Comparison of ENCODE assay signal across 8 cellular contexts in genomic region chr12:27969011-27969900, GRCh38. TPM values are rescaled to one million over a fixed set of nuclear protein-coding genes. Genes with fewer than 3 reads are reported as not detected.
DNase-seq lines count a peak whose midpoint lies in the region; ATAC-seq and TF ChIP-seq lines count a peak whose summit lies in the region.

No MANE protein-coding gene starts in this region.

- no peak for TF ChIP-seq POLR2A in esophagus muscularis mucosa (IDR thresholded peaks at IDR 0.05; ENCODE audit: low read depth)

- H3K4me1 ChIP-seq in esophagus muscularis mucosa: peaks cover 26 to 38% (median 30%) of the 10 kb centered on the region in 4 donors

- no peaks in the 10 kb centered on the region for H3K9me3 Mint-ChIP-seq in T-cell
- peaks cover 3% of the 10 kb centered on the region for H3K9me3 Mint-ChIP-seq in natural killer cell treated with Interleukin-12 subunit alpha and Interleukin-12 subunit beta and Interleukin-15 and Interleukin-18, amount 100 ng/mL, for 72 hours

- intact Hi-C loops in esophagus muscularis mucosa (cut with DNase I): no loop called here

- ATAC-seq in T-cell (replicated peaks in 1 of 4): peak in 1 of 4 experiments; percentile 15
- ATAC-seq in natural killer cell treated with Interleukin-12 subunit alpha and Interleukin-12 subunit beta and Interleukin-15 and Interleukin-18, amount 100 ng/mL, for 72 hours: peak in 1 of 2 donors; percentile 37
- no peak for ATAC-seq in GM19455 (IDR thresholded peaks at IDR 0.05; ENCODE audit: unreplicated experiment)

- H3K27me3 Mint-ChIP-seq in T-cell: peaks cover 70 to 74% of the 10 kb centered on the region in 2 donors
- peaks cover 54 to 79% of the 10 kb centered on the region in 2 donors for H3K27me3 Mint-ChIP-seq in natural killer cell treated with Interleukin-12 subunit alpha and Interleukin-12 subunit beta and Interleukin-15 and Interleukin-18, amount 100 ng/mL, for 72 hours

- no peak for TF ChIP-seq EP300 in esophagus muscularis mucosa (IDR thresholded peaks at IDR 0.05)

- peaks cover 0 to 74% (median 8%) of the 10 kb centered on the region in 4 donors for H3K27me3 ChIP-seq in esophagus muscularis mucosa

- peak overlapping the region; percentile 72 to 82 (median 75) for H3K4me3 Mint-ChIP-seq in T-cell
- peak overlapping the region; percentile 59 for H3K4me3 Mint-ChIP-seq in natural killer cell treated with Interleukin-12 subunit alpha and Interleukin-12 subunit beta and Interleukin-15 and Interleukin-18, amount 100 ng/mL, for 72 hours

- in situ Hi-C loops in GM13976 (cut with MboI; ENCODE audit: low sequenced_read_pairs, unreplicated experiment): no loop called here

- peaks cover 14 to 26% (median 25%) of the 10 kb centered on the region in 3 donors for H3K4me1 Mint-ChIP-seq in T-cell
- peaks cover 7% of the 10 kb centered on the region in 2 donors for H3K4me1 Mint-ChIP-seq in natural killer cell treated with Interleukin-12 subunit alpha and Interleukin-12 subunit beta and Interleukin-15 and Interleukin-18, amount 100 ng/mL, for 72 hours (ENCODE audit: low read depth in 2 of 2)

- H3K27ac ChIP-seq in 22Rv1 (peak overlapping the region; percentile 45), esophagus muscularis mucosa (replicated peaks in 1 of 4) (peak overlapping the region; percentile 68 to 82 (median 76))

- peak; percentile 29 for DNase-seq in GM13976 (ENCODE audit: low spot score)
- DNase-seq in T-cell: no peak
- DNase-seq in esophagus muscularis mucosa (ENCODE audit: extremely low spot score): no peak
- no peak for DNase-seq in natural killer cell treated with Interleukin-12 subunit alpha and Interleukin-12 subunit beta and Interleukin-15 and Interleukin-18, amount 100 ng/mL, for 72 hours (ENCODE audit: low spot score)
- no peak for DNase-seq in NCI-H1048 (lab: John Stamatoyannopoulos, UW)
- no peak for DNase-seq in CD1c-positive myeloid dendritic cell (ENCODE audit: extremely low spot score)

- CTCF ChIA-PET in T-cell (lab: Charles Lee): interaction anchor here in 1 of 2 donors (0.6 kb wide), 1 partner anchor 322 kb away, joined by 3 read pairs; no protein-coding TSS in a partner anchor

- peak overlapping the region; percentile 59 to 72 (median 61) for H3K4me3 ChIP-seq in esophagus muscularis mucosa

- H3K36me3 ChIP-seq in esophagus muscularis mucosa: no peaks in the 10 kb centered on the region

- no peaks in the 10 kb centered on the region for H3K36me3 Mint-ChIP-seq in T-cell
- no peaks in the 10 kb centered on the region for H3K36me3 Mint-ChIP-seq in natural killer cell treated with Interleukin-12 subunit alpha and Interleukin-12 subunit beta and Interleukin-15 and Interleukin-18, amount 100 ng/mL, for 72 hours

- POLR2A ChIA-PET in T-cell (lab: Charles Lee): no interaction called here

- H3K9me3 ChIP-seq in esophagus muscularis mucosa: no peaks in the 10 kb centered on the region

- under 1% methylated on average over 28 of the region's 40 CpGs for WGBS in esophagus muscularis mucosa

- TF ChIP-seq CTCF in 22Rv1 (IDR thresholded peaks at IDR 0.05) (peak; percentile 15), GM13976 (IDR thresholded peaks at IDR 0.05; ENCODE audit: borderline replicate concordance, control extremely low read depth, extremely low read depth, insufficient read depth, missing control alignments) (no peak), esophagus muscularis mucosa (IDR thresholded peaks at IDR 0.05) (peak in 1 of 3 experiments; percentile 3)

- no peak overlapping the region for H3K27ac Mint-ChIP-seq in T-cell
- no peak overlapping the region for H3K27ac Mint-ChIP-seq in natural killer cell treated with Interleukin-12 subunit alpha and Interleukin-12 subunit beta and Interleukin-15 and Interleukin-18, amount 100 ng/mL, for 72 hours

RNA-seq across cellular contexts. Expression of gene PTHLH, which starts 3.3 kb away (rescaled TPM):
- total RNA-seq in T-cell (not detected), esophagus muscularis mucosa (1 to 10 TPM; 2.5 to 5.5 (median 3.3) TPM)
- total RNA-seq in natural killer cell treated with Interleukin-12 subunit alpha and Interleukin-12 subunit beta and Interleukin-15 and Interleukin-18, amount 100 ng/mL, for 72 hours: not detected
